Comparison of ENCODE assay signal across 14 cellular contexts in genomic region chr14:59771577-59771976, GRCh38.
A peak's percentile ranks its signal among the peaks of the same experiment; 100 is the strongest.
DNase-seq lines count a peak whose midpoint lies in the region; FAIRE-seq and TF ChIP-seq lines count a peak whose summit lies in the region.
"Had no signal": no experiment of that assay in that cellular context is flagged by ENCODE, and none has a peak within 500 bp of the region (broad histone marks: within the 10 kb centered on the region; RNA-seq: fewer than 3 reads in every experiment).

No MANE protein-coding gene starts in this region.

- no peaks in the 10 kb centered on the region for H3K79me2 ChIP-seq in SK-N-SH (ENCODE audit: insufficient read depth)
- H3K79me2 ChIP-seq: parathyroid adenoma had no signal

- H4K91ac ChIP-seq in mesenchymal stem cell (ENCODE audit: low read length), result no peak overlapping the region

- H3K9me3 ChIP-seq in SK-N-SH (no peaks in the 10 kb centered on the region), mesenchymal stem cell (ENCODE audit: control insufficient read depth, low read length) (no peaks in the 10 kb centered on the region)

- no peak overlapping the region for H3K4ac ChIP-seq in mesenchymal stem cell (ENCODE audit: low read depth in 1 of 2, low read length in 2 of 2)

- H3K14ac ChIP-seq in mesenchymal stem cell (ENCODE audit: low read length in 2 of 2), result no peak overlapping the region

- no peak overlapping the region for H3K18ac ChIP-seq in mesenchymal stem cell (ENCODE audit: low read depth in 1 of 2, low read length in 2 of 2)

- H2BK12ac ChIP-seq in mesenchymal stem cell (ENCODE audit: low read length in 2 of 2), result no peak overlapping the region

- H2AFZ ChIP-seq in SK-N-SH (ENCODE audit: low read depth), result no peak overlapping the region
- H2AFZ ChIP-seq in mesenchymal stem cell (ENCODE audit: low read depth, low read length), result no peak overlapping the region
- H2AFZ ChIP-seq: parathyroid adenoma had no signal

- CTCF ChIA-PET in SK-N-SH (lab: Yijun Ruan, JAX), result interaction anchor here (1.5 kb wide), 2 partner anchors 108 to 126 kb away, joined by 3 to 6 read pairs; no protein-coding TSS in a partner anchor
- CTCF ChIA-PET in activated naive CD4-positive, alpha-beta T cell treated with anti-CD3 and anti-CD28 coated beads, Interleukin-2, amount 10 ng/mL, durations not matched to agents 7 days and 5 days (lab: Charles Lee), result no interaction called here

- H3K36me3 ChIP-seq in SK-N-SH (replicated peaks in 1 of 2; ENCODE audit: control insufficient read depth in 1 of 2, insufficient read depth in 2 of 2, low read length in 1 of 2) (no peaks in the 10 kb centered on the region), mesenchymal stem cell (ENCODE audit: control insufficient read depth in 1 of 2, insufficient read depth in 2 of 2, low read depth in 1 of 2, low read length in 2 of 2) (no peaks in the 10 kb centered on the region)

- H3K9me3 Mint-ChIP-seq in activated naive CD4-positive, alpha-beta T cell treated with anti-CD3 and anti-CD28 coated beads, Interleukin-2, amount 10 ng/mL, durations not matched to agents 7 days and 5 days, result no peaks in the 10 kb centered on the region
- H3K9me3 Mint-ChIP-seq: activated naive CD8-positive, alpha-beta T cell treated with anti-CD3 and anti-CD28 coated beads, Interleukin-2, amount 50 U/mL, for 24 hours; CD4-positive, CD25-positive, alpha-beta regulatory T cell had no signal

- H3K4me2 ChIP-seq in SK-N-SH (no peak overlapping the region), mesenchymal stem cell (ENCODE audit: low read length, poor library complexity, severe bottlenecking) (no peak overlapping the region)

- no peaks in the 10 kb centered on the region for H3K27me3 ChIP-seq in SK-N-SH (ENCODE audit: insufficient read depth)
- no peaks in the 10 kb centered on the region for H3K27me3 ChIP-seq in mesenchymal stem cell (ENCODE audit: control insufficient read depth in 1 of 2, insufficient read depth in 1 of 2, low read length in 2 of 2)

- H3K4me3 ChIP-seq in SK-N-SH (ENCODE audit: low read depth in 2 of 2, low read length in 1 of 2), result no peak overlapping the region
- no peak overlapping the region for H3K4me3 ChIP-seq in mesenchymal stem cell (ENCODE audit: insufficient read depth in 1 of 2, low read depth in 1 of 2, low read length in 2 of 2)

- no peak overlapping the region for H4K8ac ChIP-seq in mesenchymal stem cell (ENCODE audit: low read length)

- peak; percentile 83 for DNase-seq in ELR (ENCODE audit: low read depth)
- peak; percentile 25 to 81 for DNase-seq in NCI-H2081 (lab: John Stamatoyannopoulos, UW)
- DNase-seq in SK-N-SH, result peak; percentile 50
- DNase-seq in mesenchymal stem cell, result peak; percentile 10
- no peak for DNase-seq in HTR-8/SVneo (ENCODE audit: insufficient read length, low spot score)
- no peak for DNase-seq in NCI-H446 (lab: John Stamatoyannopoulos, UW)
- DNase-seq in activated naive CD4-positive, alpha-beta T cell treated with anti-CD3 and anti-CD28 coated beads, Interleukin-2, amount 10 ng/mL, durations not matched to agents 7 days and 5 days, result no peak
- no peak for DNase-seq in SKM-1 treated with dmso at 0.1 percent for 144 hours (lab: John Stamatoyannopoulos, UW; ENCODE audit: unreplicated experiment)
- DNase-seq: activated CD8-positive, alpha-beta memory T cell treated with anti-CD3 and anti-CD28 coated beads, Interleukin-2, amount 10 ng/mL, durations not matched to agents 7 days and 5 days; activated naive CD8-positive, alpha-beta T cell treated with anti-CD3 and anti-CD28 coated beads, Interleukin-2, amount 50 U/mL, for 24 hours; CD4-positive, CD25-positive, alpha-beta regulatory T cell; effector CD8-positive, alpha-beta T cell; KG1 had no signal

- H3K36me3 Mint-ChIP-seq in activated naive CD4-positive, alpha-beta T cell treated with anti-CD3 and anti-CD28 coated beads, Interleukin-2, amount 10 ng/mL, durations not matched to agents 7 days and 5 days, result no peaks in the 10 kb centered on the region
- H3K36me3 Mint-ChIP-seq: activated CD8-positive, alpha-beta memory T cell treated with anti-CD3 and anti-CD28 coated beads, Interleukin-2, amount 10 ng/mL, durations not matched to agents 7 days and 5 days; CD4-positive, CD25-positive, alpha-beta regulatory T cell had no signal

- no peak for TF ChIP-seq RAD21 in SK-N-SH (IDR thresholded peaks at IDR 0.05; ENCODE audit: low read length)

- no peaks in the 10 kb centered on the region for H3K4me1 Mint-ChIP-seq in activated naive CD4-positive, alpha-beta T cell treated with anti-CD3 and anti-CD28 coated beads, Interleukin-2, amount 10 ng/mL, durations not matched to agents 7 days and 5 days
- H3K4me1 Mint-ChIP-seq: activated CD8-positive, alpha-beta memory T cell treated with anti-CD3 and anti-CD28 coated beads, Interleukin-2, amount 10 ng/mL, durations not matched to agents 7 days and 5 days; activated naive CD8-positive, alpha-beta T cell treated with anti-CD3 and anti-CD28 coated beads, Interleukin-2, amount 50 U/mL, for 24 hours; CD4-positive, CD25-positive, alpha-beta regulatory T cell had no signal

- H3K27ac Mint-ChIP-seq in activated naive CD4-positive, alpha-beta T cell treated with anti-CD3 and anti-CD28 coated beads, Interleukin-2, amount 10 ng/mL, durations not matched to agents 7 days and 5 days, result no peak overlapping the region
- H3K27ac Mint-ChIP-seq: activated CD8-positive, alpha-beta memory T cell treated with anti-CD3 and anti-CD28 coated beads, Interleukin-2, amount 10 ng/mL, durations not matched to agents 7 days and 5 days; activated naive CD8-positive, alpha-beta T cell treated with anti-CD3 and anti-CD28 coated beads, Interleukin-2, amount 50 U/mL, for 24 hours; CD4-positive, CD25-positive, alpha-beta regulatory T cell had no signal

- POLR2A ChIA-PET in SK-N-SH (lab: Yijun Ruan, JAX), result no interaction called here

- H3K9ac ChIP-seq in SK-N-SH (no peak overlapping the region), mesenchymal stem cell (ENCODE audit: low read length) (peak overlapping the region; percentile 26)
- H3K9ac ChIP-seq: parathyroid adenoma had no signal

- no peak overlapping the region for H2AK5ac ChIP-seq in mesenchymal stem cell (ENCODE audit: low read length, severe bottlenecking)

- 3% methylated on average over 2 of the region's 2 CpGs for WGBS in SK-N-SH (ENCODE audit: low lambda C conversion rate)
- WGBS in mesenchymal stem cell, result 30% methylated on average over 1 of the region's 2 CpGs

- TF ChIP-seq EP300 in SK-N-SH (IDR thresholded peaks at IDR 0.05; ENCODE audit: borderline replicate concordance in 1 of 2, low read depth in 1 of 2, low read length in 1 of 2), result peak in 1 of 2 experiments; percentile 79; a peak in 2 of 4 replicates

- H4K20me1 ChIP-seq in SK-N-SH (ENCODE audit: insufficient read depth), result no peaks in the 10 kb centered on the region

- no peak for TF ChIP-seq CTCF in SK-N-SH (IDR thresholded peaks at IDR 0.05)

- H3K27me3 Mint-ChIP-seq in activated naive CD4-positive, alpha-beta T cell treated with anti-CD3 and anti-CD28 coated beads, Interleukin-2, amount 10 ng/mL, durations not matched to agents 7 days and 5 days, result no peaks in the 10 kb centered on the region
- H3K27me3 Mint-ChIP-seq: activated CD8-positive, alpha-beta memory T cell treated with anti-CD3 and anti-CD28 coated beads, Interleukin-2, amount 10 ng/mL, durations not matched to agents 7 days and 5 days; CD4-positive, CD25-positive, alpha-beta regulatory T cell had no signal

- no peaks in the 10 kb centered on the region for H3K79me1 ChIP-seq in mesenchymal stem cell (replicated peaks; ENCODE audit: low read length, poor library complexity, severe bottlenecking)

- H3K4me3 Mint-ChIP-seq in activated naive CD4-positive, alpha-beta T cell treated with anti-CD3 and anti-CD28 coated beads, Interleukin-2, amount 10 ng/mL, durations not matched to agents 7 days and 5 days, result no peak overlapping the region
- H3K4me3 Mint-ChIP-seq: activated CD8-positive, alpha-beta memory T cell treated with anti-CD3 and anti-CD28 coated beads, Interleukin-2, amount 10 ng/mL, durations not matched to agents 7 days and 5 days; activated naive CD8-positive, alpha-beta T cell treated with anti-CD3 and anti-CD28 coated beads, Interleukin-2, amount 50 U/mL, for 24 hours; CD4-positive, CD25-positive, alpha-beta regulatory T cell had no signal

- no peak overlapping the region for H2BK120ac ChIP-seq in mesenchymal stem cell (ENCODE audit: low read depth, low read length)

- no peak for FAIRE-seq in HTR-8/SVneo (lab: Jason Lieb, UNC)

- no peak overlapping the region for H3K27ac ChIP-seq in SK-N-SH (ENCODE audit: low read depth in 2 of 2, low read length in 1 of 2)
- no peak overlapping the region for H3K27ac ChIP-seq in mesenchymal stem cell (ENCODE audit: low read length, poor library complexity, severe bottlenecking)
- H3K27ac ChIP-seq: parathyroid adenoma had no signal

- H2BK15ac ChIP-seq in mesenchymal stem cell (ENCODE audit: low read depth, poor library complexity, severe bottlenecking), result no peak overlapping the region

- no peak overlapping the region for H3K23ac ChIP-seq in mesenchymal stem cell (ENCODE audit: low read length in 2 of 2)

- no peak overlapping the region for H2BK5ac ChIP-seq in mesenchymal stem cell (ENCODE audit: low read depth, low read length, poor library complexity, severe bottlenecking)

- H3K4me1 ChIP-seq in SK-N-SH (ENCODE audit: control insufficient read depth in 1 of 2, insufficient read depth in 2 of 2, low read depth in 1 of 2, low read length in 1 of 2) (peaks cover 2 to 13% of the 10 kb centered on the region in 2 experiments; a peak in 3 of 4 replicates), mesenchymal stem cell (ENCODE audit: control insufficient read depth, insufficient read depth, low read depth, low read length) (no peaks in the 10 kb centered on the region)
- H3K4me1 ChIP-seq: parathyroid adenoma had no signal

- H3K9me2 ChIP-seq in SK-N-SH, result no peaks in the 10 kb centered on the region

- H3F3A ChIP-seq in SK-N-SH (replicated peaks; ENCODE audit: insufficient read depth), result no peaks in the 10 kb centered on the region

TF ChIP-seq in SK-N-SH, 30 proteins besides CTCF, POLR2A, EP300 and RAD21 (continues in another document):
- TF ChIP-seq SIN3A (IDR thresholded peaks at IDR 0.05; ENCODE audit: borderline replicate concordance, low read depth, low read length) (no peak), POLR2AphosphoS5 (IDR thresholded peaks at IDR 0.05; ENCODE audit: low read depth, low read length) (no peak), FOXJ3 (CRISPR knock-in tag; IDR thresholded peaks at IDR 0.05) (0 out of 2 replicates have a peak, but pooled peaks have one; percentile 22), TAF1 (IDR thresholded peaks at IDR 0.05; ENCODE audit: borderline replicate concordance, low read depth, low read length) (no peak), CHD2 (IDR thresholded peaks at IDR 0.05; ENCODE audit: low read length, partially characterized antibody) (peak; percentile 41), USF2 (IDR thresholded peaks at IDR 0.05; ENCODE audit: borderline replicate concordance, low read depth, low read length) (no peak)

Comparison
In these comparisons a context has a peak if more than half of its experiments do, and no peak if none do; other contexts are left out.
1. DNase-seq: peak in ELR (single experiment), NCI-H2081 (2 of 2), SK-N-SH (single experiment) and mesenchymal stem cell (single experiment); none in HTR-8/SVneo (single experiment), NCI-H446 (0 of 2), activated naive CD4-positive, alpha-beta T cell treated with anti-CD3 and anti-CD28 coated beads, Interleukin-2, amount 10 ng/mL, durations not matched to agents 7 days and 5 days (single experiment) and SKM-1 treated with dmso at 0.1 percent for 144 hours (single experiment).